ENCODE assay signal across 7 cellular contexts in the genomic region with DNA sequence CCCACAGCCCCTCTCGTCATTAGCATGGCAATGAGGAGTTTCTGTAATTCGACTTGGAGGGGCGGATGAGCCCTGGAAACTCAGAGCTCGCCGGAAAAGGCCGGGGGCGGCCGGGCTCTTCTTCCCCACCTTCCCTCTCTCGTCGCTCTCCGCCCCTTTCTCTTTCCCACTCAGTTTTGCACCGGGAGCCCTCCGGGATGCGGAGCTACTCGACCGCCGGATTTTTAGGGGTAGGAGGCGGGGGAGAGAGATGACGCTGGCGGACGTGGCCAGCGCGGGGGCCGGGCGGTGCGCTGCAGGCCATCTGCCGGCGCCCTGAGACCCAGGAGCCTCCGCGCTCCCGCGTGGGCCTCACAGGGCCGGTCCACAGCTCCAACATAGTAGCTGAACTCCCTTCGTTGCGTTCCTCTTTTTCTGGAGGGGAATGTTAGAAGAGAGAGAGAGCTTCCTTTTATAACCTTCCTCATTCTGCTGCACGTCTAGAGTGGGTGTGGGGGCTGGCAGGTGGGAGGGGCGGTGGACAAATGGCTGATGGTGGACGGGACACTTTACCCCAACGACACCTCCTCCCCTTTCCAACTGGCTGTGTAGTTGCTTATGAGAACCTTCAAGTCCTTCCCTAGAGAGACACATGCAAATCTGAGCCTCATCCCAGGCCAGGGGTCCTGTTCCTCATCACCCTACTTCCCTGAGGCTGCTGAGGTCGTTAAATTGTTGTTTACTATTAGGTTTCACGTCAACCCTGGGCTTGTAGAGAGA. TPM values are rescaled to one million over a fixed set of nuclear protein-coding genes. Genes with fewer than 3 reads are reported as not detected.
DNase-seq lines count a peak whose midpoint lies in the region; ATAC-seq and TF ChIP-seq lines count a peak whose summit lies in the region.

No MANE protein-coding gene starts in this region.

- H3K27ac Mint-ChIP-seq in immature natural killer cell: peak overlapping the region; percentile 65 to 88 (median 76)

- H3K36me3 ChIP-seq in GM06990 (ENCODE audit: control insufficient read depth, insufficient read depth, low read length): no peaks in the 10 kb centered on the region

- no peaks in the 10 kb centered on the region for H3K9me3 Mint-ChIP-seq in immature natural killer cell

- WGBS in adipose tissue, 3 donors: 1 to 4% (median 2%) methylated on average over 38 to 41 of the region's 41 CpGs

- peaks cover 36 to 55% of the 10 kb centered on the region in 2 donors for H3K4me1 Mint-ChIP-seq in immature natural killer cell

- peak overlapping the region; percentile 66 for H3K4me3 ChIP-seq in GM06990 (replicated peaks; ENCODE audit: low read depth, low read length)

- no peak for TF ChIP-seq CTCF in GM06990 (IDR thresholded peaks at IDR 0.05; ENCODE audit: insufficient read depth, low read length, poor library complexity, severe bottlenecking)

- H3K27ac ChIP-seq in adipose tissue (ENCODE audit: low read depth, low read length): peak overlapping the region; percentile 21

- peak overlapping the region; percentile 88 to 96 (median 91) for H3K4me3 Mint-ChIP-seq in immature natural killer cell

- peaks cover 12 to 19% (median 17%) of the 10 kb centered on the region in 3 donors for H3K27me3 Mint-ChIP-seq in immature natural killer cell (ENCODE audit: low read depth in 3 of 3)

- no peak for ATAC-seq in stimulated activated naive CD8-positive, alpha-beta T cell treated with anti-CD3 and anti-CD28 coated beads, Interleukin-15, Interleukin-2, amounts not matched to agents 100 U/mL and 50 U/mL, for 24 hours
- no peak for ATAC-seq in GM21825 (IDR thresholded peaks at IDR 0.05; ENCODE audit: unreplicated experiment)

- DNase-seq in GM06990 (ENCODE audit: extremely low read depth, insufficient read length) (no peak), Kasumi-1 (lab: John Stamatoyannopoulos, UW) (peak; percentile 60 to 75), immature natural killer cell (peak; percentile 17 to 22 (median 17))
- peak; percentile 17 for DNase-seq in stimulated activated naive CD8-positive, alpha-beta T cell treated with anti-CD3 and anti-CD28 coated beads, Interleukin-15, Interleukin-2, amounts not matched to agents 100 U/mL and 50 U/mL, for 24 hours
- no peak for DNase-seq in stimulated activated CD4-positive, alpha-beta T cell treated with anti-CD3 and anti-CD28 coated beads, Interleukin-4, amount 100 ng/mL, for 4 hours

- H3K36me3 Mint-ChIP-seq in immature natural killer cell: peaks cover 23 to 31% (median 29%) of the 10 kb centered on the region in 3 donors

- H3K27me3 ChIP-seq in GM06990 (replicated peaks; ENCODE audit: control insufficient read depth, insufficient read depth, low read length): no peaks in the 10 kb centered on the region

RNA-seq across cellular contexts. Expression of a gene that starts 1.1 kb away (rescaled TPM):
- under 1 TPM; 0.08 to 0.56 (median 0.51) TPM for polyA plus RNA-seq in adipose tissue
- under 1 TPM in 1 of 3 donors, not detected in 2; 0.62 TPM for polyA plus RNA-seq in immature natural killer cell

RNA-seq across cellular contexts. Expression of a gene that starts 5.5 kb away (rescaled TPM):
- polyA plus RNA-seq in adipose tissue: 1 to 10 TPM in 1 of 3 donors, under 1 TPM in 2; 0.20 to 1.0 (median 0.92) TPM
- not detected for polyA plus RNA-seq in immature natural killer cell

RNA-seq across cellular contexts. Expression of a gene that starts 33.6 kb away (rescaled TPM):
- polyA plus RNA-seq in adipose tissue (10 to 100 TPM in 1 of 3 donors, 1 to 10 TPM in 2; 1.2 to 19.8 (median 4.9) TPM), immature natural killer cell (1 to 10 TPM in 1 of 3 donors, under 1 TPM in 1, not detected in 1; 0.51 to 1.2 TPM)

RNA-seq across cellular contexts. Expression of a gene that starts 46.5 kb away (rescaled TPM):
- 10 to 100 TPM in 2 of 3 donors, 1 to 10 TPM in 1; 3.1 to 29.6 (median 11.8) TPM for polyA plus RNA-seq in adipose tissue
- polyA plus RNA-seq in immature natural killer cell: 1 to 10 TPM in 1 of 3 donors, under 1 TPM in 2; 0.42 to 1.1 (median 0.73) TPM

RNA-seq across cellular contexts. Expression of a gene that starts 50.6 kb away (rescaled TPM):
- 1 to 10 TPM in 2 of 3 donors, under 1 TPM in 1; 0.39 to 3.6 (median 1.5) TPM for polyA plus RNA-seq in adipose tissue
- polyA plus RNA-seq in immature natural killer cell: 1 to 10 TPM in 1 of 3 donors, under 1 TPM in 1, not detected in 1; 0.52 to 3.8 TPM

Comparison
In these comparisons a context has a peak if more than half of its experiments do, and no peak if none do; other contexts are left out.
1. DNase-seq: peak in Kasumi-1 (2 of 2), immature natural killer cell (3 of 3) and stimulated activated naive CD8-positive, alpha-beta T cell treated with anti-CD3 and anti-CD28 coated beads, Interleukin-15, Interleukin-2, amounts not matched to agents 100 U/mL and 50 U/mL, for 24 hours (single experiment); none in GM06990 (single experiment) and stimulated activated CD4-positive, alpha-beta T cell treated with anti-CD3 and anti-CD28 coated beads, Interleukin-4, amount 100 ng/mL, for 4 hours (0 of 2).